In the genomic region with DNA sequence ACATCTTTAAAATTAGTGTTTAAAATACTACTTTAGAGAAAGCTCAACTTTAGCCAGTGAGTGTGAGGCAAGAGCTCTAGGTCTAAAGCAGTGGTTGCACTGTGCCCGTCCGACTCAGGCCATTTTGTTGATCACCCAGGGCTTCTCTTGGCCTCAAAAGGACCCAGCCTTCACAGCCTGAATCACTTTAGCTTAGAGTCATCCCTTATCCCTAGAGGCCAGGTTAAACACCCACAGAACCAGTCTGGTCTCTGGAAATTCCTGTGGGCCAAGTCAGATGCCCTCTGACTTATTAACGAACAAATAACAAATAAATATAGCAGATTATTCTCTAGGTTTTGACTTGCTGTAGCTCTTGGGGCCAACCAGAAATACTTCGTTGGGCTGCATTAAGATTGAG, we compare ENCODE assay signal across 18 cellular contexts.
DNase-seq lines count a peak whose midpoint lies in the region; ATAC-seq and TF ChIP-seq lines count a peak whose summit lies in the region.
"Had no signal": no experiment of that assay in that cellular context is flagged by ENCODE, and none has a peak within 500 bp of the region (broad histone marks: within the 10 kb centered on the region; RNA-seq: fewer than 3 reads in every experiment).

No MANE protein-coding gene starts in this region.

- peaks cover 0 to 2% of the 10 kb centered on the region in 2 donors for H3K27me3 Mint-ChIP-seq in natural killer cell (ENCODE audit: low read depth in 2 of 2)

- H3K4me1 Mint-ChIP-seq in natural killer cell, result no peaks in the 10 kb centered on the region
- H3K4me1 Mint-ChIP-seq: activated naive CD4-positive, alpha-beta T cell treated with anti-CD3 and anti-CD28 coated beads, Interleukin-2, amount 10 ng/mL, durations not matched to agents 7 days and 5 days; memory B cell; neural crest cell had no signal

- no peak for TF ChIP-seq CTCF in cardiac fibroblast (IDR thresholded peaks at IDR 0.05; ENCODE audit: low read depth, low read length)
- TF ChIP-seq CTCF in natural killer cell (IDR thresholded peaks at IDR 0.05), result no peak

- no peak overlapping the region for H3K27ac Mint-ChIP-seq in natural killer cell
- H3K27ac Mint-ChIP-seq: activated naive CD4-positive, alpha-beta T cell treated with anti-CD3 and anti-CD28 coated beads, Interleukin-2, amount 10 ng/mL, durations not matched to agents 7 days and 5 days; memory B cell had no signal

- peak; percentile 35 for DNase-seq in AG08395 (ENCODE audit: low spot score)
- peak; percentile 35 for DNase-seq in HT-29 (ENCODE audit: low spot score)
- DNase-seq in cardiac fibroblast (ENCODE audit: low read depth in 2 of 2), result peak; percentile 33 to 95
- peak; percentile 59 for DNase-seq in islet precursor cell
- DNase-seq in NCI-H526 (lab: John Stamatoyannopoulos, UW), result no peak
- no peak for DNase-seq in natural killer cell
- no peak for DNase-seq in amniotic stem cell (lab: John Stamatoyannopoulos, UW)
- DNase-seq: ACHN; activated CD4-positive, alpha-beta T cell treated with anti-CD3 and anti-CD28 coated beads for 48 hours; activated naive CD4-positive, alpha-beta T cell treated with anti-CD3 and anti-CD28 coated beads, Interleukin-2, amount 10 ng/mL, durations not matched to agents 7 days and 5 days; effector memory CD4-positive, alpha-beta T cell; NCI-H187 treated with DMSO at 0.1 percent for 48 hours; NCI-H510A treated with DMSO at 0.1 percent for 48 hours had no signal

- no peak for ATAC-seq in HG03095 (IDR thresholded peaks at IDR 0.05; ENCODE audit: unreplicated experiment)
- no peak for ATAC-seq in natural killer cell

- H3K4me3 Mint-ChIP-seq in natural killer cell, result no peak overlapping the region
- H3K4me3 Mint-ChIP-seq: activated naive CD4-positive, alpha-beta T cell treated with anti-CD3 and anti-CD28 coated beads, Interleukin-2, amount 10 ng/mL, durations not matched to agents 7 days and 5 days; GM23338; memory B cell; neural crest cell had no signal

- no peak overlapping the region for H3K4me3 ChIP-seq in cardiac fibroblast (replicated peaks in 1 of 2; ENCODE audit: low read depth in 2 of 2, low read length in 2 of 2)
- H3K4me3 ChIP-seq: cardiac muscle cell, GM23338 had no signal

- H3K36me3 Mint-ChIP-seq in natural killer cell, result no peaks in the 10 kb centered on the region
- H3K36me3 Mint-ChIP-seq: activated naive CD4-positive, alpha-beta T cell treated with anti-CD3 and anti-CD28 coated beads, Interleukin-2, amount 10 ng/mL, durations not matched to agents 7 days and 5 days; memory B cell had no signal

- H3K9me3 Mint-ChIP-seq in natural killer cell, result no peaks in the 10 kb centered on the region
- H3K9me3 Mint-ChIP-seq: activated naive CD4-positive, alpha-beta T cell treated with anti-CD3 and anti-CD28 coated beads, Interleukin-2, amount 10 ng/mL, durations not matched to agents 7 days and 5 days; GM23338; neural crest cell had no signal

- intact Hi-C loops in natural killer cell (cut with micrococcal nuclease), result no loop called here

Comparison
In these comparisons a context has a peak if more than half of its experiments do, and no peak if none do; other contexts are left out.
1. DNase-seq: peak in AG08395 (single experiment), HT-29 (single experiment), cardiac fibroblast (2 of 2) and islet precursor cell (single experiment); none in NCI-H526 (0 of 2), natural killer cell (single experiment) and amniotic stem cell (single experiment).